In genomic region chr1:54474500-54475235, GRCh38 we compare ENCODE assay signal across 8 cellular contexts.
A peak's percentile ranks its signal among the peaks of the same experiment; 100 is the strongest.
DNase-seq lines count a peak whose midpoint lies in the region; ATAC-seq and TF ChIP-seq lines count a peak whose summit lies in the region.

No MANE protein-coding gene starts in this region.

- peak overlapping the region in 1 of 2 donors; percentile 56 for H3K9ac ChIP-seq in colonic mucosa (ENCODE audit: low read depth in 2 of 2, low read length in 2 of 2)

- peaks cover 23 to 61% (median 54%) of the 10 kb centered on the region in 7 donors for H3K4me1 Mint-ChIP-seq in naive thymus-derived CD4-positive, alpha-beta T cell

- H3K9me3 Mint-ChIP-seq in naive thymus-derived CD4-positive, alpha-beta T cell, result no peaks in the 10 kb centered on the region

- no peak for TF ChIP-seq CTCF in colonic mucosa (IDR thresholded peaks at IDR 0.05)

- no peaks in the 10 kb centered on the region for H3K36me3 ChIP-seq in colonic mucosa
- H3K36me3 ChIP-seq in naive thymus-derived CD4-positive, alpha-beta T cell (ENCODE audit: control insufficient read depth in 2 of 3, insufficient read depth in 3 of 3, low read length in 3 of 3), result no peaks in the 10 kb centered on the region

- peak; percentile 37 for DNase-seq in AG08395 (ENCODE audit: low spot score)
- peak; percentile 60 for DNase-seq in NCI-H1694 treated with DMSO at 0.1 percent for 48 hours (lab: John Stamatoyannopoulos, UW)
- peak; percentile 48 for DNase-seq in colonic mucosa
- DNase-seq in naive thymus-derived CD4-positive, alpha-beta T cell, result peak in 3 of 9 donors; percentile 26 to 40 (median 34)
- no peak for DNase-seq in germinal center (ENCODE audit: low spot score)
- DNase-seq in midbrain (lab: John Stamatoyannopoulos, UW), result no peak

- peak overlapping the region in 8 of 9 donors; percentile 80 to 98 (median 92) for H3K27ac Mint-ChIP-seq in naive thymus-derived CD4-positive, alpha-beta T cell

- H3K27me3 Mint-ChIP-seq in naive thymus-derived CD4-positive, alpha-beta T cell, result peaks cover 0 to 27% (median 0%) of the 10 kb centered on the region in 5 donors

- H3K4me3 Mint-ChIP-seq in naive thymus-derived CD4-positive, alpha-beta T cell, result peak overlapping the region; percentile 65 to 89 (median 83)

- peak; percentile 44 for ATAC-seq in naive thymus-derived CD4-positive, alpha-beta T cell
- ATAC-seq in GM18498 (IDR thresholded peaks at IDR 0.05; ENCODE audit: unreplicated experiment) (no peak), GM21528 (IDR thresholded peaks at IDR 0.05; ENCODE audit: low FRiP score, unreplicated experiment) (no peak)

- peaks cover 0 to 13% (median 0%) of the 10 kb centered on the region in 5 donors for H3K36me3 Mint-ChIP-seq in naive thymus-derived CD4-positive, alpha-beta T cell

- H3K4me3 ChIP-seq in colonic mucosa, result peak overlapping the region; percentile 32
- peak overlapping the region; percentile 53 for H3K4me3 ChIP-seq in naive thymus-derived CD4-positive, alpha-beta T cell (ENCODE audit: low read length)

- POLR2A ChIA-PET in naive thymus-derived CD4-positive, alpha-beta T cell (lab: Charles Lee), result interaction anchor here (0.6 to 6.8 kb wide), 6 partner anchors 9 to 1237 kb away, joined by 3 to 45 read pairs (median 5); partner anchors contain the start of gene SSBP3

- intact Hi-C loops in colonic mucosa (cut with DNase I), result no loop called here
- intact Hi-C loops in naive thymus-derived CD4-positive, alpha-beta T cell (cut with micrococcal nuclease), result loop anchor here in 1 of 2 donors (1.0 kb wide), 2 partner anchors 9 to 14 kb away; no protein-coding TSS in a partner anchor

- CTCF ChIA-PET in naive thymus-derived CD4-positive, alpha-beta T cell (lab: Charles Lee), result no interaction called here

- no peaks in the 10 kb centered on the region for H3K9me3 ChIP-seq in colonic mucosa
- no peaks in the 10 kb centered on the region for H3K9me3 ChIP-seq in naive thymus-derived CD4-positive, alpha-beta T cell (ENCODE audit: control insufficient read depth in 2 of 3, low read length in 3 of 3)

- H3K27ac ChIP-seq in colonic mucosa, result no peak overlapping the region
- H3K27ac ChIP-seq in naive thymus-derived CD4-positive, alpha-beta T cell (ENCODE audit: low read depth, low read length), result peak overlapping the region; percentile 64

- H3K27me3 ChIP-seq in colonic mucosa, result no peaks in the 10 kb centered on the region
- H3K27me3 ChIP-seq in naive thymus-derived CD4-positive, alpha-beta T cell (ENCODE audit: control insufficient read depth in 2 of 2, insufficient read depth in 2 of 2, low read length in 2 of 2), result no peaks in the 10 kb centered on the region

- H3K4me1 ChIP-seq in colonic mucosa, result no peaks in the 10 kb centered on the region
- H3K4me1 ChIP-seq in naive thymus-derived CD4-positive, alpha-beta T cell (ENCODE audit: control insufficient read depth in 2 of 2, insufficient read depth in 2 of 2, low read length in 2 of 2), result peaks cover 31 to 33% of the 10 kb centered on the region in 2 donors

Comparison
In these comparisons a context has a peak if more than half of its experiments do, and no peak if none do; other contexts are left out.
1. DNase-seq: peak in AG08395 (single experiment), NCI-H1694 treated with DMSO at 0.1 percent for 48 hours (single experiment) and colonic mucosa (single experiment); none in germinal center (single experiment) and midbrain (single experiment).